ENCODE assay signal across 8 cellular contexts in genomic region chr5:87081511-87082372, GRCh38.
DNase-seq lines count a peak whose midpoint lies in the region; ATAC-seq and TF ChIP-seq lines count a peak whose summit lies in the region.

No MANE protein-coding gene starts in this region.

- H3K27ac Mint-ChIP-seq in chondrocyte (ENCODE audit: unreplicated experiment) = no peak overlapping the region

- peaks cover 1% of the 10 kb centered on the region for H3K36me3 Mint-ChIP-seq in chondrocyte (ENCODE audit: low read depth)

- no peaks in the 10 kb centered on the region for H3K27me3 Mint-ChIP-seq in chondrocyte (ENCODE audit: low read depth)

- H3K9me3 Mint-ChIP-seq in chondrocyte (ENCODE audit: low read depth) = peaks cover 12% of the 10 kb centered on the region

- ATAC-seq in HG02759 (IDR thresholded peaks at IDR 0.05; ENCODE audit: unreplicated experiment) = peak; percentile 93
- ATAC-seq in stimulated activated naive CD8-positive, alpha-beta T cell treated with anti-CD3 and anti-CD28 coated beads, Interleukin-15, Interleukin-2, amounts not matched to agents 100 U/mL and 50 U/mL, for 24 hours = peak; percentile 76

- peak overlapping the region; percentile 14 for H3K4me3 Mint-ChIP-seq in chondrocyte (ENCODE audit: unreplicated experiment)

- peaks cover 8% of the 10 kb centered on the region for H3K4me1 Mint-ChIP-seq in chondrocyte (ENCODE audit: low read depth)

- DNase-seq in activated gamma-delta T cell treated with Interleukin-2 at 50 U/mL for 16 hours = peak; percentile 26
- no peak for DNase-seq in activated gamma-delta T cell (lab: John Stamatoyannopoulos, UW)
- peak; percentile 90 for DNase-seq in NOMO-1 treated with dmso at 0.1 percent for 144 hours (lab: John Stamatoyannopoulos, UW; ENCODE audit: unreplicated experiment)
- DNase-seq in chondrocyte (ENCODE audit: low spot score) = no peak
- DNase-seq in stimulated activated naive CD8-positive, alpha-beta T cell treated with anti-CD3 and anti-CD28 coated beads, Interleukin-15, Interleukin-2, amounts not matched to agents 100 U/mL and 50 U/mL, for 24 hours = peak; percentile 38
- no peak for DNase-seq in SHP77 treated with DMSO at 0.1 percent for 48 hours (lab: John Stamatoyannopoulos, UW)
- DNase-seq in NCI-H146 (lab: John Stamatoyannopoulos, UW) = no peak

- no peak for TF ChIP-seq CTCF in chondrocyte (IDR thresholded peaks at IDR 0.05)

Comparison
In these comparisons a context has a peak if more than half of its experiments do, and no peak if none do; other contexts are left out.
1. DNase-seq: peak in activated gamma-delta T cell treated with Interleukin-2 at 50 U/mL for 16 hours (single experiment), NOMO-1 treated with dmso at 0.1 percent for 144 hours (single experiment) and stimulated activated naive CD8-positive, alpha-beta T cell treated with anti-CD3 and anti-CD28 coated beads, Interleukin-15, Interleukin-2, amounts not matched to agents 100 U/mL and 50 U/mL, for 24 hours (single experiment); none in activated gamma-delta T cell (single experiment), chondrocyte (single experiment), SHP77 treated with DMSO at 0.1 percent for 48 hours (single experiment) and NCI-H146 (single experiment).